In the genomic region with DNA sequence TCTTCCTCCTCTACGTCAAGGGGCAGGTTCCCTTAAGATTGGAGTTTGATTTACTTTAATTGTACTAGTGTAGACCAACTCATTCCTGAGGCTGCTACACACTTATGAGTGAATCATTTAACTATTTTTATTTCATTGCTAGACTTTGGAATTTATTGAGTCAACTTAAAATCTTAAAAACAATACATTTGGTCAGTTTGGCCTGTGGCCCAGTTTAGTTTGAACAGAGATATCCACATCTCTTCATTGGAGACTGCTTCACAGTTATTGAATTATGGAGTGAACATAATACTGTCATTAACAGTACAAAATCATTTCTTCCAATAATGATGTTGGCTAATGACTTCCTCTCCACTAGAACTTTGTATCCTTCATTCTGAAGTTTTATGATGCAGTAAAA, we compare ENCODE assay signal across 1 cellular context.
TF ChIP-seq lines count a peak whose summit lies in the region.

No MANE protein-coding gene starts in this region.

TF ChIP-seq in HepG2, 621 proteins besides CTCF, POLR2A, EP300 and RAD21:
- TF ChIP-seq ZNF790 (CRISPR knock-in tag; IDR thresholded peaks at IDR 0.05; ENCODE audit: borderline replicate concordance) (no peak), ZNF337 (CRISPR knock-in tag; IDR thresholded peaks at IDR 0.05; ENCODE audit: borderline replicate concordance, low read depth) (no peak), ZNF709 (CRISPR knock-in tag; IDR thresholded peaks at IDR 0.05) (no peak), GLI4 (CRISPR knock-in tag; IDR thresholded peaks at IDR 0.05; ENCODE audit: borderline replicate concordance) (no peak), ZNF138 (CRISPR knock-in tag; IDR thresholded peaks at IDR 0.05; ENCODE audit: low read depth) (no peak), ZNF124 (CRISPR knock-in tag; IDR thresholded peaks at IDR 0.05) (no peak), PBX2 (CRISPR knock-in tag; IDR thresholded peaks at IDR 0.05) (no peak), NCOR1 (IDR thresholded peaks at IDR 0.05; ENCODE audit: borderline replicate concordance, low read length) (no peak), MTF1 (CRISPR knock-in tag; IDR thresholded peaks at IDR 0.05) (no peak), NAIF1 (CRISPR knock-in tag; IDR thresholded peaks at IDR 0.05; ENCODE audit: borderline replicate concordance) (no peak), MYNN (CRISPR knock-in tag; IDR thresholded peaks at IDR 0.05; ENCODE audit: low read depth) (no peak), ESRRA (CRISPR knock-in tag; IDR thresholded peaks at IDR 0.05; ENCODE audit: low read depth) (no peak), HHEX (CRISPR knock-in tag; IDR thresholded peaks at IDR 0.05) (no peak)
TF ChIP-seq in HepG2: peak in this region for 0.
